Comparison of ENCODE assay signal across 6 cellular contexts in genomic region chr14:70426555-70426954, GRCh38. TPM values are rescaled to one million over a fixed set of nuclear protein-coding genes. Genes with fewer than 3 reads are reported as not detected.
"Had no signal": no experiment of that assay in that cellular context is flagged by ENCODE, and none has a peak within 500 bp of the region (broad histone marks: within the 10 kb centered on the region; RNA-seq: fewer than 3 reads in every experiment).

No MANE protein-coding gene starts in this region.

RNA-seq across cellular contexts. Expression of gene ADAM21, which starts 25.4 kb away (rescaled TPM):
- total RNA-seq: activated naive CD8-positive, alpha-beta T cell treated with anti-CD3 and anti-CD28 coated beads, Interleukin-2, amount 10 ng/mL, durations not matched to agents 7 days and 5 days; activated T-helper 1 cell treated with anti-CD3 and anti-CD28 coated beads, Interleukin-12 subunit alpha, Interleukin-12 subunit beta, Interleukin-2, Interleukin-4 antibody, amounts not matched to agents 30 ng/mL and 10 ng/mL and 1 ng/mL, durations not matched to agents 14 hours and 24 hours and 36 hours; activated T-helper 17 cell treated with anti-CD3 and anti-CD28 coated beads, Interleukin-2, amount 50 U/mL, for 72 hours; activated T-helper 2 cell treated with anti-CD3 and anti-CD28 coated beads, Interferon-gamma antibody, Interleukin-2, Interleukin-4, amounts not matched to agents 10 μg/mL and 5 μg/mL and 100 μg/mL, durations not matched to agents 14 hours and 24 hours and 36 hours; cardiac muscle cell had no signal
- polyA plus RNA-seq: aorta, cardiac muscle cell had no signal
